In genomic region chr5:176874198-176874780, GRCh38 we compare ENCODE assay signal across 27 cellular contexts. TPM values are rescaled to one million over a fixed set of nuclear protein-coding genes. Genes with fewer than 3 reads are reported as not detected.
"Had no signal": no experiment of that assay in that cellular context is flagged by ENCODE, and none has a peak within 500 bp of the region (broad histone marks: within the 10 kb centered on the region; RNA-seq: fewer than 3 reads in every experiment).

No MANE protein-coding gene starts in this region.

- H3K4me3 ChIP-seq: K562, SK-N-MC had no signal

- H3K27ac Mint-ChIP-seq: activated B cell treated with CpG ODN at 0.5 μM for 24 hours; activated CD8-positive, alpha-beta T cell treated with anti-CD3 and anti-CD28 coated beads, Interleukin-2, amount 10 ng/mL, durations not matched to agents 7 days and 5 days had no signal

- H3K36me3 Mint-ChIP-seq: activated naive CD4-positive, alpha-beta T cell treated with anti-CD3 and anti-CD28 coated beads, Interleukin-2, amount 50 U/mL, for 24 hours; T-cell had no signal

- H3K27ac ChIP-seq: SK-N-MC had no signal

- H3K4me3 Mint-ChIP-seq: activated B cell treated with CpG ODN at 0.5 μM for 24 hours; activated CD8-positive, alpha-beta T cell treated with anti-CD3 and anti-CD28 coated beads, Interleukin-2, amount 10 ng/mL, durations not matched to agents 7 days and 5 days; activated naive CD4-positive, alpha-beta T cell treated with anti-CD3 and anti-CD28 coated beads, Interleukin-2, amount 50 U/mL, for 24 hours; T-cell had no signal

- ATAC-seq: activated CD8-positive, alpha-beta T cell treated with anti-CD3 and anti-CD28 coated beads, Interleukin-2, amount 10 ng/mL, durations not matched to agents 7 days and 5 days; Panc1; Right ventricle myocardium inferior; T-cell had no signal

- DNase-seq: activated B cell treated with CpG ODN at 0.5 μM for 24 hours; activated CD4-positive, alpha-beta T cell treated with anti-CD3 and anti-CD28 coated beads for 1 hour; activated CD8-positive, alpha-beta memory T cell treated with anti-CD3 and anti-CD28 coated beads, Interleukin-2, amount 50 U/mL, for 48 hours; activated CD8-positive, alpha-beta T cell treated with anti-CD3 and anti-CD28 coated beads, Interleukin-2, amount 10 ng/mL, durations not matched to agents 7 days and 5 days; activated effector memory CD4-positive, alpha-beta T cell treated with Interleukin-2 at 50 U/mL for 16 hours; activated naive CD4-positive, alpha-beta T cell; activated T-cell treated with anti-CD3 and anti-CD28 coated beads, Interleukin-2, amount 50 U/mL, for 1 hour; amygdala; NCI-H1048; NCI-H146; NCI-H187 treated with DMSO at 0.1 percent for 48 hours; NCI-H2081 treated with DMSO at 0.1 percent for 48 hours; NCI-H2171; NCI-H2227 treated with DMSO at 0.1 percent for 48 hours; NCI-H526 treated with DMSO at 0.1 percent for 48 hours; NK-92 treated with Interleukin-12 subunit alpha and Interleukin-12 subunit beta, amount 100 ng/mL, for 24 hours; OCI-M1; RPMI8226; T-cell; T-helper 2 cell; T1000 had no signal

- H3K9me3 Mint-ChIP-seq: activated B cell treated with CpG ODN at 0.5 μM for 24 hours; activated naive CD4-positive, alpha-beta T cell treated with anti-CD3 and anti-CD28 coated beads, Interleukin-2, amount 50 U/mL, for 24 hours had no signal

RNA-seq across cellular contexts. Expression of gene HK3, which starts 24.9 kb away (rescaled TPM):
- total RNA-seq: activated CD8-positive, alpha-beta T cell treated with anti-CD3 and anti-CD28 coated beads, Interleukin-2, amount 10 ng/mL, durations not matched to agents 7 days and 5 days; NCI-H460 had no signal
